In genomic region chr3:185070491-185071335, GRCh38 we compare ENCODE assay signal across 8 cellular contexts.
DNase-seq lines count a peak whose midpoint lies in the region; ATAC-seq, FAIRE-seq and TF ChIP-seq lines count a peak whose summit lies in the region.

No MANE protein-coding gene starts in this region.

- intact Hi-C loops in ovary (cut with DNase I): loop anchor here in 1 of 4 donors (10.0 kb wide), 1 partner anchor 104 kb away; no protein-coding TSS in a partner anchor

- H3K36me3 ChIP-seq in small intestine (ENCODE audit: control insufficient read depth in 2 of 2, insufficient read depth in 2 of 2, low read length in 2 of 2) (no peaks in the 10 kb centered on the region), ovary (no peaks in the 10 kb centered on the region)

- H3K4me3 Mint-ChIP-seq in activated T-cell treated with anti-CD3 and anti-CD28 coated beads, Interleukin-2, amount 50 U/mL, for 4 hours: no peak overlapping the region

- H3K4me1 ChIP-seq in small intestine (ENCODE audit: control insufficient read depth in 2 of 2, insufficient read depth in 1 of 2, low read depth in 1 of 2, low read length in 1 of 2) (peaks cover 2% of the 10 kb centered on the region in 2 donors), ovary (ENCODE audit: insufficient read depth) (no peaks in the 10 kb centered on the region)

- peaks cover 2% of the 10 kb centered on the region for H3K27me3 Mint-ChIP-seq in activated T-cell treated with anti-CD3 and anti-CD28 coated beads, Interleukin-2, amount 50 U/mL, for 4 hours (ENCODE audit: low read depth)

- no peak for ATAC-seq in GM21526 (IDR thresholded peaks at IDR 0.05; ENCODE audit: low FRiP score, unreplicated experiment)
- no peak for ATAC-seq in activated T-cell treated with anti-CD3 and anti-CD28 coated beads, Interleukin-2, amount 50 U/mL, for 4 hours

- no peak overlapping the region for H3K4me3 ChIP-seq in fibroblast of pulmonary artery (replicated peaks; ENCODE audit: low read depth, low read length)
- no peak overlapping the region for H3K4me3 ChIP-seq in small intestine (ENCODE audit: low read depth in 1 of 2, low read length in 2 of 2)
- H3K4me3 ChIP-seq in ovary: no peak overlapping the region

- no peak for FAIRE-seq in small intestine (lab: Jason Lieb, UNC)

- peak; percentile 53 for TF ChIP-seq CTCF in fibroblast of pulmonary artery (IDR thresholded peaks at IDR 0.05; ENCODE audit: low read length, missing control alignments)
- no peak for TF ChIP-seq CTCF in ovary (IDR thresholded peaks at IDR 0.05)

- no peak for TF ChIP-seq EP300 in ovary (IDR thresholded peaks at IDR 0.05)

- 78 to 82% (median 81%) methylated on average over 22 of the region's 22 CpGs for WGBS in small intestine, 3 donors
- WGBS in ovary, 3 donors: 73 to 79% (median 74%) methylated on average over 22 of the region's 22 CpGs

- no peak for TF ChIP-seq POLR2A in ovary (IDR thresholded peaks at IDR 0.05)

- H3K9me3 Mint-ChIP-seq in activated T-cell treated with anti-CD3 and anti-CD28 coated beads, Interleukin-2, amount 50 U/mL, for 4 hours: no peaks in the 10 kb centered on the region

- no peaks in the 10 kb centered on the region for H3K36me3 Mint-ChIP-seq in activated T-cell treated with anti-CD3 and anti-CD28 coated beads, Interleukin-2, amount 50 U/mL, for 4 hours (ENCODE audit: insufficient read depth)

- no peaks in the 10 kb centered on the region for H3K27me3 ChIP-seq in small intestine (ENCODE audit: control insufficient read depth in 2 of 2, insufficient read depth in 2 of 2, low read length in 2 of 2)
- no peaks in the 10 kb centered on the region for H3K27me3 ChIP-seq in ovary

- H3K9me3 ChIP-seq in small intestine (ENCODE audit: control insufficient read depth, low read depth) (no peaks in the 10 kb centered on the region), ovary (no peaks in the 10 kb centered on the region)

- H3K4me1 Mint-ChIP-seq in activated T-cell treated with anti-CD3 and anti-CD28 coated beads, Interleukin-2, amount 50 U/mL, for 4 hours (ENCODE audit: low read depth): no peaks in the 10 kb centered on the region

- DNase-seq in NCI-H2196 (lab: John Stamatoyannopoulos, UW; ENCODE audit: unreplicated experiment) (peak; percentile 31), NCI-H2196 treated with DMSO at 0.1 percent for 48 hours (lab: John Stamatoyannopoulos, UW; ENCODE audit: unreplicated experiment) (no peak), RPMI7951 (ENCODE audit: low read depth) (peak; percentile 62), fibroblast of pulmonary artery (ENCODE audit: low read depth) (peak; percentile 46), small intestine (peak; percentile 51), ovary (no peak)
- DNase-seq in activated T-cell treated with anti-CD3 and anti-CD28 coated beads, Interleukin-2, amount 50 U/mL, for 4 hours: no peak

- H3K27ac ChIP-seq in small intestine (ENCODE audit: low read depth in 1 of 2, low read length in 1 of 2): no peak overlapping the region
- H3K27ac ChIP-seq in ovary: no peak overlapping the region

Comparison
In these comparisons a context has a peak if more than half of its experiments do, and no peak if none do; other contexts are left out.
1. DNase-seq: peak in NCI-H2196 (single experiment), RPMI7951 (single experiment), fibroblast of pulmonary artery (single experiment) and small intestine (single experiment); none in NCI-H2196 treated with DMSO at 0.1 percent for 48 hours (single experiment), activated T-cell treated with anti-CD3 and anti-CD28 coated beads, Interleukin-2, amount 50 U/mL, for 4 hours (single experiment) and ovary (0 of 5).